1 cellular context compared by ENCODE assay signal in the genomic region with DNA sequence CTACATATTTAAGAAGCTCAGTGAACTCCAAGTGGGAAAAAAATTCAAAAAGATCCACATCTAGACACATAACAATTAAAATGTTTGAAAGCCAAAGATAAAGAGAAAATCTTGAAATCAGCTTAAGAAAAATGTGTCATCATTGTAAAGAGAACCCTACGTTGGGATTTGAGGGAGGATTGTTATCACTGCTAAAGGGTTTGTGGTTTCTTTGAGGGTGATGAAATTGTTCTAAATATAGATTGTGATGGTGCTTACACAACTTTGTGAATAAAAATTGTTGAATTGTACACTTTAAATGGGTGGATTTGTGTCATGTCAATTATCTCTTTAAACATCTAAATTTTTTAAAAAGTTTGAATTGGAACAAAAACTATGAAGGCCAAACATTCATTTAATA.
TF ChIP-seq lines count a peak whose summit lies in the region.

No MANE protein-coding gene starts in this region.

TF ChIP-seq in HEK293, 187 proteins besides CTCF, POLR2A, EP300 and RAD21 (continued from another document):
- TF ChIP-seq, protein P1, sequence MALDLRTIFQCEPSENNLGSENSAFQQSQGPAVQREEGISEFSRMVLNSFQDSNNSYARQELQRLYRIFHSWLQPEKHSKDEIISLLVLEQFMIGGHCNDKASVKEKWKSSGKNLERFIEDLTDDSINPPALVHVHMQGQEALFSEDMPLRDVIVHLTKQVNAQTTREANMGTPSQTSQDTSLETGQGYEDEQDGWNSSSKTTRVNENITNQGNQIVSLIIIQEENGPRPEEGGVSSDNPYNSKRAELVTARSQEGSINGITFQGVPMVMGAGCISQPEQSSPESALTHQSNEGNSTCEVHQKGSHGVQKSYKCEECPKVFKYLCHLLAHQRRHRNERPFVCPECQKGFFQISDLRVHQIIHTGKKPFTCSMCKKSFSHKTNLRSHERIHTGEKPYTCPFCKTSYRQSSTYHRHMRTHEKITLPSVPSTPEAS (tag by site-specific recombination; IDR thresholded peaks at IDR 0.05): no peak
- TF ChIP-seq ZNF341 (tag by site-specific recombination; IDR thresholded peaks at IDR 0.05; ENCODE audit: low read depth): no peak
- no peak for TF ChIP-seq ZSCAN16 (tag by site-specific recombination; IDR thresholded peaks at IDR 0.05)
- TF ChIP-seq ZNF366 (tag by site-specific recombination; conservative IDR thresholded peaks at IDR 0.05): peak; percentile 56
- TF ChIP-seq, protein P2, sequence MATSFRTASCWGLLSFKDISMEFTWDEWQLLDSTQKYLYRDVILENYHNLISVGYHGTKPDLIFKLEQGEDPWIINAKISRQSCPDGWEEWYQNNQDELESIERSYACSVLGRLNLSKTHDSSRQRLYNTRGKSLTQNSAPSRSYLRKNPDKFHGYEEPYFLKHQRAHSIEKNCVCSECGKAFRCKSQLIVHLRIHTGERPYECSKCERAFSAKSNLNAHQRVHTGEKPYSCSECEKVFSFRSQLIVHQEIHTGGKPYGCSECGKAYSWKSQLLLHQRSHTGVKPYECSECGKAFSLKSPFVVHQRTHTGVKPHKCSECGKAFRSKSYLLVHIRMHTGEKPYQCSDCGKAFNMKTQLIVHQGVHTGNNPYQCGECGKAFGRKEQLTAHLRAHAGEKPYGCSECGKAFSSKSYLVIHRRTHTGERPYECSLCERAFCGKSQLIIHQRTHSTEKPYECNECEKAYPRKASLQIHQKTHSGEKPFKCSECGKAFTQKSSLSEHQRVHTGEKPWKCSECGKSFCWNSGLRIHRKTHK (tag by site-specific recombination; IDR thresholded peaks at IDR 0.05): no peak
- TF ChIP-seq ZBTB20 (tag by site-specific recombination; IDR thresholded peaks at IDR 0.05): no peak
- TF ChIP-seq ZNF354C (tag by site-specific recombination; IDR thresholded peaks at IDR 0.05; ENCODE audit: borderline replicate concordance, low read depth): no peak
- TF ChIP-seq ZNF391 (tag by site-specific recombination; IDR thresholded peaks at IDR 0.05; ENCODE audit: borderline replicate concordance, low read depth): no peak
- TF ChIP-seq, protein P3, sequence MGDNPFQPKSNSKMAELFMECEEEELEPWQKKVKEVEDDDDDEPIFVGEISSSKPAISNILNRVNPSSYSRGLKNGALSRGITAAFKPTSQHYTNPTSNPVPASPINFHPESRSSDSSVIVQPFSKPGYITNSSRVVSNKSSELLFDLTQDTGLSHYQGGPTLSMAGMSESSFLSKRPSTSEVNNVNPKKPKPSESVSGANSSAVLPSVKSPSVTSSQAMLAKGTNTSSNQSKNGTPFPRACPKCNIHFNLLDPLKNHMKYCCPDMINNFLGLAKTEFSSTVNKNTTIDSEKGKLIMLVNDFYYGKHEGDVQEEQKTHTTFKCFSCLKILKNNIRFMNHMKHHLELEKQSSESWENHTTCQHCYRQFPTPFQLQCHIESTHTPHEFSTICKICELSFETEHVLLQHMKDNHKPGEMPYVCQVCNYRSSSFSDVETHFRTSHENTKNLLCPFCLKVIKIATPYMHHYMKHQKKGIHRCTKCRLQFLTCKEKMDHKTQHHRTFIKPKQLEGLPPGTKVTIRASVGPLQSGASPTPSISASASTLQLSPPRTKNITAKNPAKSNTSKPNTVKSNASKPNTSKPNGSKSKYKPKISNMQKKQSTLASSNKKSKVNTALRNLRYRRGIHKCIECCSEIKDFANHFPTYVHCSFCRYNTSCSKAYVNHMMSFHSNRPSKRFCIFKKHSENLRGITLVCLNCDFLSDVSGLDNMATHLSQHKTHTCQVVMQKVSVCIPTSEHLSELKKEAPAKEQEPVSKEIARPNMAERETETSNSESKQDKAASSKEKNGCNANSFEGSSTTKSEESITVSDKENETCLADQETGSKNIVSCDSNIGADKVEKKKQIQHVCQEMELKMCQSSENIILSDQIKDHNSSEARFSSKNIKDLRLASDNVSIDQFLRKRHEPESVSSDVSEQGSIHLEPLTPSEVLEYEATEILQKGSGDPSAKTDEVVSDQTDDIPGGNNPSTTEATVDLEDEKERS (tag by site-specific recombination; IDR thresholded peaks at IDR 0.05): no peak
- TF ChIP-seq ZBTB48 (tag by site-specific recombination; IDR thresholded peaks at IDR 0.05): no peak
- TF ChIP-seq KLF8 (tag by site-specific recombination; IDR thresholded peaks at IDR 0.05): peak; percentile 9; the same call in 1 of the 2 replicates
- TF ChIP-seq ZNF114 (tag by site-specific recombination; IDR thresholded peaks at IDR 0.05): no peak
- TF ChIP-seq, protein P4, sequence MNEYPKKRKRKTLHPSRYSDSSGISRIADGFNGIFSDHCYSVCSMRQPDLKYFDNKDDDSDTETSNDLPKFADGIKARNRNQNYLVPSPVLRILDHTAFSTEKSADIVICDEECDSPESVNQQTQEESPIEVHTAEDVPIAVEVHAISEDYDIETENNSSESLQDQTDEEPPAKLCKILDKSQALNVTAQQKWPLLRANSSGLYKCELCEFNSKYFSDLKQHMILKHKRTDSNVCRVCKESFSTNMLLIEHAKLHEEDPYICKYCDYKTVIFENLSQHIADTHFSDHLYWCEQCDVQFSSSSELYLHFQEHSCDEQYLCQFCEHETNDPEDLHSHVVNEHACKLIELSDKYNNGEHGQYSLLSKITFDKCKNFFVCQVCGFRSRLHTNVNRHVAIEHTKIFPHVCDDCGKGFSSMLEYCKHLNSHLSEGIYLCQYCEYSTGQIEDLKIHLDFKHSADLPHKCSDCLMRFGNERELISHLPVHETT (tag by site-specific recombination; IDR thresholded peaks at IDR 0.05): no peak
- TF ChIP-seq OSR2 (tag by site-specific recombination; IDR thresholded peaks at IDR 0.05): no peak
TF ChIP-seq in HEK293: peak in this region for 5.
